In the genomic region with DNA sequence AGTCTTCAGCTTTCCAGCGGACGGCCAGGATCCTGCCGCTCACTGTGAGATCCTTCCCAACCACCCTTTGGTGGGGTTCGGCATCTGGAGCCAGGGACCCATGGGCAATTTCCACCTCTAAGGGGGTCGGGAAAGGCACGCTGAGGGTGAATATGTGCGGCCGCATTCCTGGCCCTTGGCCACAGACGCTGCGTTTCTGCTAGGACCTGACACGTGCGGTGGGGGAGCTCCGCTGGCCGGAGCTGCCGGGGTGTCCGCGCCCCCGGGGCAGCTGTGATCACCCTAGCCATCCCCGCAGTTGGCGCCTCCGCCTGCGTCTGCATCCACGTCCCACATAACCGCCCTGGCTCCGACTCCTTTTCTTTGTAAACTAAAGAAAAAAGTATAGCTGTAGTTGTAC, we compare ENCODE assay signal across 1 cellular context.
A peak's percentile ranks its signal among the peaks of the same experiment; 100 is the strongest.
TF ChIP-seq lines count a peak whose summit lies in the region.

No MANE protein-coding gene starts in this region.

TF ChIP-seq in HepG2, 621 proteins besides CTCF, POLR2A, EP300 and RAD21:
- no peak for TF ChIP-seq HDAC1 (CRISPR knock-in tag; IDR thresholded peaks at IDR 0.05)
- TF ChIP-seq AGO2 (optimal IDR thresholded peaks at IDR 0.05; ENCODE audit: low read depth, low read length) = peak; percentile 85
- TF ChIP-seq HNRNPLL (IDR thresholded peaks at IDR 0.05; ENCODE audit: low read depth, low read length, poor library complexity, severe bottlenecking) = peak; percentile 21
- no peak for TF ChIP-seq ZFY (CRISPR knock-in tag; IDR thresholded peaks at IDR 0.05)
- peak; percentile 65 for TF ChIP-seq RBM22 (optimal IDR thresholded peaks at IDR 0.05; ENCODE audit: low read length)
- TF ChIP-seq ZNF83 (CRISPR knock-in tag; IDR thresholded peaks at IDR 0.05; ENCODE audit: borderline replicate concordance) = no peak
- TF ChIP-seq THRA (CRISPR knock-in tag; IDR thresholded peaks at IDR 0.05; ENCODE audit: borderline replicate concordance) = no peak
- TF ChIP-seq RBFOX2 (IDR thresholded peaks at IDR 0.05; ENCODE audit: low read depth, low read length) = peak; percentile 53
- TF ChIP-seq SMYD3 (CRISPR knock-in tag; IDR thresholded peaks at IDR 0.05) = no peak
- TF ChIP-seq ZNF382 (CRISPR knock-in tag; IDR thresholded peaks at IDR 0.05; ENCODE audit: borderline replicate concordance) = no peak
- TF ChIP-seq SRSF9 (IDR thresholded peaks at IDR 0.05; ENCODE audit: borderline replicate concordance, insufficient read depth, low read depth, low read length, poor library complexity, severe bottlenecking) = no peak
- TF ChIP-seq ZNF747 (CRISPR knock-in tag; IDR thresholded peaks at IDR 0.05; ENCODE audit: borderline replicate concordance) = no peak
- TF ChIP-seq DMAP1 (CRISPR knock-in tag; IDR thresholded peaks at IDR 0.05) = no peak
